ENCODE assay signal across 8 cellular contexts in the genomic region with DNA sequence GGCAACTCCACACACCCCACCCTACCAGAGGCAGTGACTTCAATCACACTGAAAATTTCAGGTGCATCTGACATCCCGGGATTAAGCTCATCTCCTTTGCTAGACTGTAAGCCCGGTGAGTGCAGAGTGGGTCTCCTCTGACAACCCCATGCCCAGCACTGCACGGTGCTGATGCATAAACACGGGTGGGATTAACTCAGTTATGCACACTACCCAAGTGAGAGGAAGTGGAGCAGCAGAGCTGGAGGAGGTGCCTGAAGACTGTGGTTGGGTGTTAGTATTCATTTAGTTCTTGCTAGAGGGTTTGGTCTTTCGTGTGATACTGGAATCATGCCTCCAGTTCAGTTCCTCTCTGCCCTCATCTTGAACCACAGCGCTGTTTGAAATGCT. TPM values are rescaled to one million over a fixed set of nuclear protein-coding genes. Genes with fewer than 3 reads are reported as not detected.
DNase-seq lines count a peak whose midpoint lies in the region; ATAC-seq and TF ChIP-seq lines count a peak whose summit lies in the region.

No MANE protein-coding gene starts in this region.

- peak; percentile 36 for DNase-seq in SKM-1 (lab: John Stamatoyannopoulos, UW; ENCODE audit: unreplicated experiment)
- DNase-seq in central memory CD4-positive, alpha-beta T cell: peak; percentile 66
- DNase-seq in neural progenitor cell (ENCODE audit: low spot score): no peak
- DNase-seq in SW480 (ENCODE audit: low spot score): no peak
- DNase-seq in testis: no peak
- no peak for DNase-seq in NCI-H345 treated with DMSO at 0.1 percent for 48 hours (lab: John Stamatoyannopoulos, UW; ENCODE audit: unreplicated experiment)

- H3F3A ChIP-seq in neural progenitor cell (ENCODE audit: low read depth): peaks cover 19% of the 10 kb centered on the region

- no peak overlapping the region for H3K9ac ChIP-seq in neural progenitor cell

- no peak overlapping the region for H2AFZ ChIP-seq in neural progenitor cell (replicated peaks)

- H3K36me3 Mint-ChIP-seq in neural progenitor cell: no peaks in the 10 kb centered on the region

- H3K27me3 Mint-ChIP-seq in neural progenitor cell (ENCODE audit: insufficient read depth, low read depth): peaks cover 5% of the 10 kb centered on the region

- no peak overlapping the region for H3K27ac Mint-ChIP-seq in neural progenitor cell

- H3K27me3 ChIP-seq in neural progenitor cell (peaks cover 22% of the 10 kb centered on the region), testis (no peaks in the 10 kb centered on the region)

- H3K27ac ChIP-seq in neural progenitor cell (no peak overlapping the region), testis (no peak overlapping the region)

- no peaks in the 10 kb centered on the region for H3K79me2 ChIP-seq in neural progenitor cell (ENCODE audit: low read depth)

- ATAC-seq in HG03045 (IDR thresholded peaks at IDR 0.05; ENCODE audit: unreplicated experiment): peak; percentile 27

- H3K36me3 ChIP-seq in neural progenitor cell: no peaks in the 10 kb centered on the region
- H3K36me3 ChIP-seq in testis (ENCODE audit: low read depth, missing control alignments): no peaks in the 10 kb centered on the region

- peak overlapping the region; percentile 64 for H3K4me2 ChIP-seq in neural progenitor cell

- WGBS in testis, 2 donors: 34 to 58% methylated on average over 6 of the region's 6 CpGs

- peaks cover 1% of the 10 kb centered on the region for H3K9me3 Mint-ChIP-seq in neural progenitor cell

- peak; percentile 21 for TF ChIP-seq POLR2A in GM15510 (IDR thresholded peaks at IDR 0.05; ENCODE audit: borderline replicate concordance, extremely low read depth, insufficient read length)
- no peak for TF ChIP-seq POLR2A in testis (IDR thresholded peaks at IDR 0.05)

- H3K4me3 Mint-ChIP-seq in neural progenitor cell: peak overlapping the region; percentile 49

- intact Hi-C loops in testis (cut with DNase I; ENCODE audit: low total_unique reads): no loop called here

- no peak for TF ChIP-seq CTCF in neural progenitor cell (IDR thresholded peaks at IDR 0.05)
- TF ChIP-seq CTCF in testis (IDR thresholded peaks at IDR 0.05): no peak

- H3K4me3 ChIP-seq in neural progenitor cell (peak overlapping the region; percentile 33), testis (no peak overlapping the region)

- no peaks in the 10 kb centered on the region for H4K20me1 ChIP-seq in neural progenitor cell (ENCODE audit: low read depth)

- H3K4me1 ChIP-seq in neural progenitor cell (peaks cover 20% of the 10 kb centered on the region), testis (peaks cover 9% of the 10 kb centered on the region)

- peaks cover 28% of the 10 kb centered on the region for H3K4me1 Mint-ChIP-seq in neural progenitor cell

- no peaks in the 10 kb centered on the region for H3K9me3 ChIP-seq in neural progenitor cell (ENCODE audit: low read depth)
- no peaks in the 10 kb centered on the region for H3K9me3 ChIP-seq in testis

RNA-seq across cellular contexts. Expression of gene ARSA, which starts 6.5 kb away (rescaled TPM):
- total RNA-seq in neural progenitor cell (ENCODE audit: low replicate concordance) (4.2 and 18.4 TPM in 2 replicates), testis (10 to 100 TPM; 60.9 to 73.5 TPM)
- 95.9 TPM for polyA plus RNA-seq in testis (ENCODE audit: insufficient read depth, low read depth, low replicate concordance)

RNA-seq across cellular contexts. Expression of gene MAPK8IP2, which starts 20.9 kb away (rescaled TPM):
- total RNA-seq in neural progenitor cell (ENCODE audit: low replicate concordance) (0.74 TPM in 1 of 2 replicates, not detected in the other), testis (10 to 100 TPM; 34.9 to 36.9 TPM)
- polyA plus RNA-seq in testis (ENCODE audit: insufficient read depth, low read depth, low replicate concordance): 12.7 TPM

RNA-seq across cellular contexts. Expression of gene CHKB, which starts 38.8 kb away (rescaled TPM):
- total RNA-seq in neural progenitor cell (ENCODE audit: low replicate concordance): 67.4 and 93.9 TPM in 2 replicates
- total RNA-seq in testis: 10 to 100 TPM; 89.6 to 98.9 TPM
- 88.4 TPM for polyA plus RNA-seq in testis (ENCODE audit: insufficient read depth, low read depth, low replicate concordance)

RNA-seq across cellular contexts. Expression of gene CPT1B, which starts 43.3 kb away (rescaled TPM):
- total RNA-seq in neural progenitor cell (ENCODE audit: low replicate concordance) (33.9 and 49.6 TPM in 2 replicates), testis (100 to 1,000 TPM; 103 to 123 TPM)
- polyA plus RNA-seq in testis (ENCODE audit: insufficient read depth, low read depth, low replicate concordance): 224 TPM

RNA-seq across cellular contexts. Expression of gene SHANK3, which starts 51.1 kb away (rescaled TPM):
- total RNA-seq in neural progenitor cell (ENCODE audit: low replicate concordance) (0.65 and 3.6 TPM in 2 replicates), testis (10 to 100 TPM; 11.4 to 16.0 TPM)
- 6.3 TPM for polyA plus RNA-seq in testis (ENCODE audit: insufficient read depth, low read depth, low replicate concordance)

Comparison
In these comparisons a context has a peak if more than half of its experiments do, and no peak if none do; other contexts are left out.
1. DNase-seq: peak in SKM-1 (single experiment) and central memory CD4-positive, alpha-beta T cell (single experiment); none in neural progenitor cell (single experiment), SW480 (single experiment), testis (single experiment) and NCI-H345 treated with DMSO at 0.1 percent for 48 hours (single experiment).
2. RNA of gene MAPK8IP2, which starts 20.9 kb away (total RNA-seq): 34.9 to 36.9 TPM in testis; 0.74 TPM in neural progenitor cell; every median in the first group is over 10 times any median in the second.